In genomic region chr11:14414470-14415461, GRCh38 we compare ENCODE assay signal across 9 cellular contexts. TPM values are rescaled to one million over a fixed set of nuclear protein-coding genes. Genes with fewer than 3 reads are reported as not detected.
DNase-seq lines count a peak whose midpoint lies in the region; ATAC-seq and TF ChIP-seq lines count a peak whose summit lies in the region.
"Had no signal": no experiment of that assay in that cellular context is flagged by ENCODE, and none has a peak within 500 bp of the region (broad histone marks: within the 10 kb centered on the region; RNA-seq: fewer than 3 reads in every experiment).

No MANE protein-coding gene starts in this region.

- 46 to 57% methylated on average over 7 of the region's 7 CpGs for WGBS in sigmoid colon, 2 donors

- ATAC-seq in HG02938 (IDR thresholded peaks at IDR 0.05; ENCODE audit: unreplicated experiment) = peak; percentile 55
- ATAC-seq in HG03025 (IDR thresholded peaks at IDR 0.05; ENCODE audit: low FRiP score, unreplicated experiment) = no peak
- ATAC-seq in upper lobe of right lung = no peak

- H3K9me3 ChIP-seq in sigmoid colon (no peaks in the 10 kb centered on the region), upper lobe of right lung (no peaks in the 10 kb centered on the region)
- H3K9me3 ChIP-seq: lower lobe of right lung had no signal

- H3K4me1 ChIP-seq in sigmoid colon (peaks cover 0 to 48% (median 24%) of the 10 kb centered on the region in 4 donors), upper lobe of right lung (peaks cover 7% of the 10 kb centered on the region)
- H3K4me1 ChIP-seq: lower lobe of right lung had no signal

- DNase-seq in GM13976 (ENCODE audit: low spot score) (peak; percentile 39), sigmoid colon (no peak), upper lobe of right lung (no peak)
- DNase-seq in activated CD4-positive, CD25-positive, alpha-beta regulatory T cell treated with anti-CD3 and anti-CD28 coated beads, Interleukin-2, amount 50 U/mL, for 16 hours (ENCODE audit: low read depth, low spot score) = peak; percentile 38
- peak; percentile 50 for DNase-seq in effector CD8-positive, alpha-beta T cell (lab: John Stamatoyannopoulos, UW)
- DNase-seq in stimulated activated CD8-positive, alpha-beta memory T cell treated with anti-CD3 and anti-CD28 coated beads, Interleukin-2, amount 100 ng/mL, for 1 hour (ENCODE audit: low read depth in 2 of 2) = peak; percentile 46 to 59
- DNase-seq: lower lobe of right lung had no signal

- no peak for TF ChIP-seq EP300 in sigmoid colon (IDR thresholded peaks at IDR 0.05)

- no peak for TF ChIP-seq POLR2A in sigmoid colon (IDR thresholded peaks at IDR 0.05)

- intact Hi-C loops in sigmoid colon (cut with DNase I) = no loop called here
- intact Hi-C loops in upper lobe of right lung (cut with DNase I) = no loop called here

- H3K36me3 ChIP-seq in sigmoid colon = no peaks in the 10 kb centered on the region
- H3K36me3 ChIP-seq in upper lobe of right lung = no peaks in the 10 kb centered on the region
- H3K36me3 ChIP-seq: lower lobe of right lung had no signal

- TF ChIP-seq CTCF in GM13976 (IDR thresholded peaks at IDR 0.05; ENCODE audit: borderline replicate concordance, control extremely low read depth, extremely low read depth, insufficient read depth, missing control alignments) (no peak), sigmoid colon (IDR thresholded peaks at IDR 0.05) (no peak), upper lobe of right lung (IDR thresholded peaks at IDR 0.05) (no peak)

- H3K27ac ChIP-seq in sigmoid colon = peak overlapping the region in 2 of 4 donors; percentile 46 to 65
- H3K27ac ChIP-seq in upper lobe of right lung = no peak overlapping the region
- H3K27ac ChIP-seq: lower lobe of right lung had no signal

- no peaks in the 10 kb centered on the region for H3K27me3 ChIP-seq in sigmoid colon
- H3K27me3 ChIP-seq in upper lobe of right lung = no peaks in the 10 kb centered on the region

- H3K4me3 ChIP-seq in sigmoid colon (no peak overlapping the region), upper lobe of right lung (no peak overlapping the region)
- H3K4me3 ChIP-seq: lower lobe of right lung had no signal

- in situ Hi-C loops in GM13976 (cut with MboI; ENCODE audit: low sequenced_read_pairs, unreplicated experiment) = loop anchor here (25.0 kb wide), 1 partner anchor 452 kb away; the partner anchor contains the start of gene SPON1

RNA-seq across cellular contexts. Expression of gene RRAS2, which starts 55.8 kb away (rescaled TPM):
- 10 to 100 TPM; 31.1 to 48.5 (median 40.4) TPM for total RNA-seq in sigmoid colon
- 10 to 100 TPM; 15.5 to 27.3 (median 25.8) TPM for polyA plus RNA-seq in sigmoid colon
- total RNA-seq in upper lobe of right lung = 47.1 TPM

Comparison
In these comparisons a context has a peak if more than half of its experiments do, and no peak if none do; other contexts are left out.
1. DNase-seq: peak in GM13976 (single experiment), activated CD4-positive, CD25-positive, alpha-beta regulatory T cell treated with anti-CD3 and anti-CD28 coated beads, Interleukin-2, amount 50 U/mL, for 16 hours (single experiment), effector CD8-positive, alpha-beta T cell (single experiment) and stimulated activated CD8-positive, alpha-beta memory T cell treated with anti-CD3 and anti-CD28 coated beads, Interleukin-2, amount 100 ng/mL, for 1 hour (2 of 2); none in sigmoid colon (single experiment) and upper lobe of right lung (single experiment).